Comparison of ENCODE assay signal across 11 cellular contexts in genomic region chr2:46850742-46851141, GRCh38.
DNase-seq lines count a peak whose midpoint lies in the region; ATAC-seq and TF ChIP-seq lines count a peak whose summit lies in the region.
"Had no signal": no experiment of that assay in that cellular context is flagged by ENCODE, and none has a peak within 500 bp of the region (broad histone marks: within the 10 kb centered on the region; RNA-seq: fewer than 3 reads in every experiment).

No MANE protein-coding gene starts in this region.

- 48% methylated on average over 3 of the region's 3 CpGs for WGBS in esophagus muscularis mucosa

- H3K9me3 ChIP-seq in esophagus muscularis mucosa (no peaks in the 10 kb centered on the region), muscle layer of duodenum (ENCODE audit: control insufficient read depth in 1 of 2, low read length in 2 of 2) (no peaks in the 10 kb centered on the region), vagina (no peaks in the 10 kb centered on the region)

- TF ChIP-seq CTCF in esophagus muscularis mucosa (IDR thresholded peaks at IDR 0.05) (peak in 1 of 3 experiments; percentile 9), vagina (IDR thresholded peaks at IDR 0.05) (no peak)

- intact Hi-C loops in Right ventricle myocardium inferior (cut with DNase I) = no loop called here
- intact Hi-C loops in cardiac septum (cut with DNase I) = no loop called here
- intact Hi-C loops in esophagus muscularis mucosa (cut with DNase I) = no loop called here
- intact Hi-C loops in vagina (cut with DNase I) = no loop called here

- TF ChIP-seq POLR2A in esophagus muscularis mucosa (IDR thresholded peaks at IDR 0.05; ENCODE audit: low read depth) = no peak
- TF ChIP-seq POLR2A in vagina (IDR thresholded peaks at IDR 0.05) = no peak

- peak; percentile 27 for ATAC-seq in Right ventricle myocardium inferior
- ATAC-seq: GM23338 had no signal

- DNase-seq in Right ventricle myocardium inferior (ENCODE audit: missing footprints) = no peak
- no peak for DNase-seq in cardiac septum (ENCODE audit: low spot score)
- DNase-seq in esophagus muscularis mucosa (ENCODE audit: extremely low spot score) = no peak
- DNase-seq in vagina (ENCODE audit: extremely low spot score in 2 of 2) = no peak
- no peak for DNase-seq in stimulated activated CD4-positive, alpha-beta T cell treated with anti-CD3 and anti-CD28 coated beads, Interleukin-4, amount 100 ng/mL, for 24 hours
- DNase-seq in stimulated activated naive CD4-positive, alpha-beta T cell (lab: John Stamatoyannopoulos, UW) = no peak
- DNase-seq in NCI-H2171 (lab: John Stamatoyannopoulos, UW) = no peak
- DNase-seq: activated CD4-positive, alpha-beta T cell treated with anti-CD3 and anti-CD28 coated beads, Interleukin-2, amount 10 ng/mL, durations not matched to agents 24 days and 14 days; central memory CD4-positive, alpha-beta T cell had no signal

- no peaks in the 10 kb centered on the region for H3K27me3 ChIP-seq in esophagus muscularis mucosa
- H3K27me3 ChIP-seq in muscle layer of duodenum (ENCODE audit: low read depth, low read length) = no peaks in the 10 kb centered on the region
- no peaks in the 10 kb centered on the region for H3K27me3 ChIP-seq in vagina

- TF ChIP-seq EP300 in esophagus muscularis mucosa (IDR thresholded peaks at IDR 0.05) = no peak

- H3K4me3 ChIP-seq in esophagus muscularis mucosa (no peak overlapping the region), muscle layer of duodenum (ENCODE audit: low read depth in 1 of 2, low read length in 2 of 2) (peak overlapping the region in 1 of 2 donors; percentile 20), vagina (no peak overlapping the region)
- H3K4me3 ChIP-seq: GM23338 had no signal

- H3K4me1 ChIP-seq in esophagus muscularis mucosa = peaks cover 67 to 94% (median 88%) of the 10 kb centered on the region in 4 donors
- peaks cover 47 to 56% of the 10 kb centered on the region in 2 donors for H3K4me1 ChIP-seq in muscle layer of duodenum (ENCODE audit: control insufficient read depth in 1 of 2, insufficient read depth in 2 of 2, low read length in 2 of 2)
- peaks cover 67% of the 10 kb centered on the region for H3K4me1 ChIP-seq in vagina

- H3K27ac ChIP-seq in esophagus muscularis mucosa (replicated peaks in 1 of 4) (peak overlapping the region; percentile 87 to 95 (median 92)), muscle layer of duodenum (ENCODE audit: low read length) (peak overlapping the region; percentile 96), vagina (peak overlapping the region; percentile 89)

- no peaks in the 10 kb centered on the region for H3K36me3 ChIP-seq in esophagus muscularis mucosa
- H3K36me3 ChIP-seq in muscle layer of duodenum (ENCODE audit: control insufficient read depth in 1 of 2, insufficient read depth in 2 of 2, low read length in 2 of 2) = peaks cover 0 to 5% of the 10 kb centered on the region in 2 donors
- no peaks in the 10 kb centered on the region for H3K36me3 ChIP-seq in vagina
